Comparison of ENCODE assay signal across 8 cellular contexts in the genomic region with DNA sequence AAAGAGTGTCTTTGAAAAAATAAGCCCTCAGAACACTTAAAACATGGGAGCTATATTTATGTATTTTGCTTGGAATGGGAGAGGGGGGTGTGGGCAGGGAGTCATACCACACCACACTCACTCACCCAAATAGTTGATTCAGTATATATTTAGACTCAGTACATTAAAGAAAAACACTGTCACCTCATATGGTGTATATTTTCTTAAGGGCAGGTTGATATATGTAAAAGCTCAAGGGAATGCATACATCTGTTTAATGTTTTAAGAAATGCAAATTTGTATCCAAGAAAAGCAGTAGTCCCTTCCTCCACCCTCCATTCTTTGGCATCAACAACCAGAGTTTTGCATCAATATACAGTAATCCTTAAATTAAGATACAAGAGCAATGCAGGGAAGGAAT. TPM values are rescaled to one million over a fixed set of nuclear protein-coding genes. Genes with fewer than 3 reads are reported as not detected.
DNase-seq lines count a peak whose midpoint lies in the region; ATAC-seq, FAIRE-seq and TF ChIP-seq lines count a peak whose summit lies in the region.

No MANE protein-coding gene starts in this region.

- peaks cover 17% of the 10 kb centered on the region for H3K4me1 Mint-ChIP-seq in nephron progenitor cell

- peaks cover 9% of the 10 kb centered on the region for H3K36me3 Mint-ChIP-seq in nephron progenitor cell (ENCODE audit: low read depth)

- peak overlapping the region; percentile 91 for H3K4me3 Mint-ChIP-seq in nephron progenitor cell

- no peaks in the 10 kb centered on the region for H3K9me3 ChIP-seq in BLaER1
- no peaks in the 10 kb centered on the region for H3K9me3 ChIP-seq in KOPT-K1 (ENCODE audit: insufficient read depth, low read length, poor library complexity, severe bottlenecking)
- H3K9me3 ChIP-seq in colonic mucosa: no peaks in the 10 kb centered on the region

- intact Hi-C loops in colonic mucosa (cut with DNase I): no loop called here

- H3K9me3 Mint-ChIP-seq in nephron progenitor cell: no peaks in the 10 kb centered on the region

- H3K9ac ChIP-seq in BLaER1: peak overlapping the region; percentile 99
- peak overlapping the region in 1 of 2 donors; percentile 78 for H3K9ac ChIP-seq in colonic mucosa (ENCODE audit: low read depth in 2 of 2, low read length in 2 of 2)

- no peaks in the 10 kb centered on the region for H3K27me3 ChIP-seq in BLaER1
- H3K27me3 ChIP-seq in colonic mucosa: no peaks in the 10 kb centered on the region

- peaks cover 4% of the 10 kb centered on the region for H3K27me3 Mint-ChIP-seq in nephron progenitor cell (ENCODE audit: low read depth, poor library complexity)

- no peaks in the 10 kb centered on the region for H4K20me1 ChIP-seq in BLaER1

- H3K4me2 ChIP-seq in BLaER1: peak overlapping the region; percentile 96

- no peak for TF ChIP-seq POLR2A in GM12892 (IDR thresholded peaks at IDR 0.05; ENCODE audit: low read depth, low read length)

- H3K36me3 ChIP-seq in BLaER1 (peaks cover 35% of the 10 kb centered on the region), KOPT-K1 (ENCODE audit: insufficient read depth, low read length) (peaks cover 38% of the 10 kb centered on the region), colonic mucosa (no peaks in the 10 kb centered on the region)

- TF ChIP-seq CTCF in colonic mucosa (IDR thresholded peaks at IDR 0.05) (no peak), nephron progenitor cell (IDR thresholded peaks at IDR 0.05) (no peak)

- ATAC-seq in GM18909 (IDR thresholded peaks at IDR 0.05; ENCODE audit: poor library complexity, unreplicated experiment): no peak

- H3K4me1 ChIP-seq in BLaER1: peaks cover 41% of the 10 kb centered on the region
- H3K4me1 ChIP-seq in colonic mucosa: no peaks in the 10 kb centered on the region

- H3K27ac ChIP-seq in BLaER1: peak overlapping the region; percentile 99
- peak overlapping the region; percentile 92 for H3K27ac ChIP-seq in KOPT-K1 (ENCODE audit: low read depth, low read length, poor library complexity, severe bottlenecking)
- no peak overlapping the region for H3K27ac ChIP-seq in colonic mucosa

- H3K27ac Mint-ChIP-seq in nephron progenitor cell: peak overlapping the region; percentile 94

- H3K4me3 ChIP-seq in BLaER1 (peak overlapping the region; percentile 95), colonic mucosa (peak overlapping the region; percentile 75)

- FAIRE-seq in GM12892 (lab: Jason Lieb, UNC) (no peak), frontal cortex (lab: Jason Lieb, UNC) (no peak)

- DNase-seq in colonic mucosa: no peak
- no peak for DNase-seq in nephron progenitor cell
- no peak for DNase-seq in GM12892 (ENCODE audit: insufficient read length)
- no peak for DNase-seq in iPS-NIHi11 (ENCODE audit: low spot score)
- no peak for DNase-seq in frontal cortex (ENCODE audit: low spot score in 2 of 2)

RNA-seq across cellular contexts. Expression of a gene that starts 1.4 kb away (rescaled TPM):
- total RNA-seq in colonic mucosa (10 to 100 TPM; 15.6 to 19.8 TPM), frontal cortex (39.9 TPM)
- 38.7 TPM for polyA plus RNA-seq in GM12892 (2012; ENCODE audit: missing spikeins)
